ENCODE assay signal across 1 cellular context in the genomic region with DNA sequence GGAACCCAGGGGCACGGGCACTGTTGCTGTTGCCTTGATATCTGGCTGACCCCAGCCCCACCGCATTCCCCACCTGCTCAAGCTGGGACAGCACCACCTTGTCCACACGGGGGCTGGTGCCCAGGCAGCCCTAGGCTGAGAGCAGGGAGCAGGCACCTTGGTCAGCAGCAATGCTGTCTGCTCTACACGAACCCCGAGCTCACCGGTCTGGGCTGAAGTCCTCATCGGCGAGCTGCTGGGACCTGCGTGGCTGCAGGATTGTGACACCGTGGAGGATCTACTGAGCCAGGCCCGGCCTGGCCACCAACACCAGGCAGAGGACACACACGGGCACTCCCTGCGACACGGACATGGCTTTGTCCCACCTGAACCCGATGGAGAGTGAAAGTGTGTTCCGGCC.
TF ChIP-seq lines count a peak whose summit lies in the region.

No MANE protein-coding gene starts in this region.

TF ChIP-seq in HepG2, 621 proteins besides CTCF, POLR2A, EP300 and RAD21 (continued from another document):
- TF ChIP-seq KIAA2018 (CRISPR knock-in tag; IDR thresholded peaks at IDR 0.05; ENCODE audit: borderline replicate concordance) (no peak), BORCS8-MEF2B (CRISPR knock-in tag; IDR thresholded peaks at IDR 0.05) (no peak), PLSCR1 (CRISPR knock-in tag; IDR thresholded peaks at IDR 0.05; ENCODE audit: borderline replicate concordance) (no peak), ZNF432 (CRISPR knock-in tag; IDR thresholded peaks at IDR 0.05; ENCODE audit: borderline replicate concordance) (no peak), ZNF382 (CRISPR knock-in tag; IDR thresholded peaks at IDR 0.05; ENCODE audit: borderline replicate concordance) (no peak), ZNF343 (CRISPR knock-in tag; IDR thresholded peaks at IDR 0.05) (no peak), SALL2 (CRISPR knock-in tag; IDR thresholded peaks at IDR 0.05) (no peak), SIX1 (CRISPR knock-in tag; IDR thresholded peaks at IDR 0.05; ENCODE audit: borderline replicate concordance) (no peak), TERF1 (CRISPR knock-in tag; IDR thresholded peaks at IDR 0.05) (no peak), MED1 (CRISPR knock-in tag; IDR thresholded peaks at IDR 0.05) (no peak), ZNF282 (IDR thresholded peaks at IDR 0.05; ENCODE audit: partially characterized antibody) (no peak), NFE2L1 (CRISPR knock-in tag; IDR thresholded peaks at IDR 0.05; ENCODE audit: borderline replicate concordance) (no peak), ZNF710 (CRISPR knock-in tag; IDR thresholded peaks at IDR 0.05; ENCODE audit: borderline replicate concordance) (no peak), ZSCAN12 (CRISPR knock-in tag; IDR thresholded peaks at IDR 0.05) (no peak), BHLHE40 (IDR thresholded peaks at IDR 0.05; ENCODE audit: low read length) (no peak), ZNF577 (CRISPR knock-in tag; IDR thresholded peaks at IDR 0.05; ENCODE audit: borderline replicate concordance, low read depth) (no peak)
- TF ChIP-seq, protein P1, sequence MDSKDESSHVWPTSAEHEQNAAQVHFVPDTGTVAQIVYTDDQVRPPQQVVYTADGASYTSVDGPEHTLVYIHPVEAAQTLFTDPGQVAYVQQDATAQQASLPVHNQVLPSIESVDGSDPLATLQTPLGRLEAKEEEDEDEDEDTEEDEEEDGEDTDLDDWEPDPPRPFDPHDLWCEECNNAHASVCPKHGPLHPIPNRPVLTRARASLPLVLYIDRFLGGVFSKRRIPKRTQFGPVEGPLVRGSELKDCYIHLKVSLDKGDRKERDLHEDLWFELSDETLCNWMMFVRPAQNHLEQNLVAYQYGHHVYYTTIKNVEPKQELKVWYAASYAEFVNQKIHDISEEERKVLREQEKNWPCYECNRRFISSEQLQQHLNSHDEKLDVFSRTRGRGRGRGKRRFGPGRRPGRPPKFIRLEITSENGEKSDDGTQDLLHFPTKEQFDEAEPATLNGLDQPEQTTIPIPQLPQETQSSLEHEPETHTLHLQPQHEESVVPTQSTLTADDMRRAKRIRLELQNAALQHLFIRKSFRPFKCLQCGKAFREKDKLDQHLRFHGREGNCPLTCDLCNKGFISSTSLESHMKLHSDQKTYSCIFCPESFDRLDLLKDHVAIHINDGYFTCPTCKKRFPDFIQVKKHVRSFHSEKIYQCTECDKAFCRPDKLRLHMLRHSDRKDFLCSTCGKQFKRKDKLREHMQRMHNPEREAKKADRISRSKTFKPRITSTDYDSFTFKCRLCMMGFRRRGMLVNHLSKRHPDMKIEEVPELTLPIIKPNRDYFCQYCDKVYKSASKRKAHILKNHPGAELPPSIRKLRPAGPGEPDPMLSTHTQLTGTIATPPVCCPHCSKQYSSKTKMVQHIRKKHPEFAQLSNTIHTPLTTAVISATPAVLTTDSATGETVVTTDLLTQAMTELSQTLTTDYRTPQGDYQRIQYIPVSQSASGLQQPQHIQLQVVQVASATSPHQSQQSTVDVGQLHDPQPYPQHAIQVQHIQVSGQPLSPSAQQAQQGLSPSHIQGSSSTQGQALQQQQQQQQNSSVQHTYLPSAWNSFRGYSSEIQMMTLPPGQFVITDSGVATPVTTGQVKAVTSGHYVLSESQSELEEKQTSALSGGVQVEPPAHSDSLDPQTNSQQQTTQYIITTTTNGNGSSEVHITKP (CRISPR knock-in tag; IDR thresholded peaks at IDR 0.05; ENCODE audit: low read depth), result no peak
